In the genomic region with DNA sequence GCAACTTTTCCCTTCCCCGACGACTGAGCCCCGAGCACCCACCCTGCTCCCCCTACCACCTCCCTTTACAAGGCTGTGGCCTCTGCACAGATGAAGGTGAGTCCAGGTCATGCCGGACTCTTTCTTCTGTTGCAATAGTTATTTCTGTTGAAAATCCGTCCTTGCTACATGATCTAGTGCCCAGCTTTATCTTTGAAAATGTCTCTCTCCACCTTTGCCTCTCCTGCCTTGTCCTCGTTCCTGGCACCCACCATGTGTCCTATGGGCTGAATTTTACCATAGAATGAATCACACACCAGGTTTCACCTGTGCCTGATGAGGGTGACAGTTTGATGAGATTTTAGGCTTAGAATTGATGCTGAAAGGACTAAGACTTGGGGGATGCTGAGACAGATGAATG, we compare ENCODE assay signal across 5 cellular contexts.
A peak's percentile ranks its signal among the peaks of the same experiment; 100 is the strongest.
DNase-seq lines count a peak whose midpoint lies in the region; ATAC-seq and TF ChIP-seq lines count a peak whose summit lies in the region.
"Not testable (repeated sequence)": the region's sequence is repeated elsewhere in the genome, so short reads cannot be mapped to it uniquely, and the experiment has no call there.

No MANE protein-coding gene starts in this region.

- not testable (repeated sequence) for TF ChIP-seq CTCF in DOHH2 (IDR thresholded peaks at IDR 0.05; ENCODE audit: low read depth, low read length, poor library complexity, severe bottlenecking); endothelial cell (IDR thresholded peaks at IDR 0.05; ENCODE audit: unreplicated experiment); osteoblast (IDR thresholded peaks at IDR 0.05; ENCODE audit: extremely low read depth, low read depth, low read length)

- not testable (repeated sequence) for H3K27me3 ChIP-seq in DOHH2 (ENCODE audit: control insufficient read depth, low read length); H7 (ENCODE audit: control insufficient read depth, insufficient read depth, low read length); osteoblast (ENCODE audit: insufficient read depth, low read length)

- peaks cover 16% of the 10 kb centered on the region for H3K36me3 Mint-ChIP-seq in endothelial cell (ENCODE audit: low read depth, unreplicated experiment)

- ATAC-seq in left lobe of liver, result peak; percentile 66

- H3K9me3 Mint-ChIP-seq in endothelial cell (ENCODE audit: unreplicated experiment), result peaks cover 20% of the 10 kb centered on the region

- H3K4me3 ChIP-seq in DOHH2 (ENCODE audit: low read length); H7 (ENCODE audit: insufficient read depth, low read depth, low read length); osteoblast (ENCODE audit: insufficient read depth, low read length): not testable (repeated sequence)

- H3K9me2 ChIP-seq in DOHH2 (replicated peaks; ENCODE audit: control insufficient read depth, low read length), result not testable (repeated sequence)

- peak overlapping the region; percentile 32 for H3K27ac Mint-ChIP-seq in endothelial cell (ENCODE audit: unreplicated experiment)

- H3K4me1 ChIP-seq in DOHH2 (ENCODE audit: control insufficient read depth, low read length), result peaks cover 12% of the 10 kb centered on the region; the same call in 1 of the 2 replicates
- not testable (repeated sequence) for H3K4me1 ChIP-seq in osteoblast (ENCODE audit: insufficient read depth, low read length)

- H3F3A ChIP-seq in DOHH2 (ENCODE audit: control insufficient read depth, insufficient read depth), result not testable (repeated sequence)

- peaks cover 18% of the 10 kb centered on the region for H3K27me3 Mint-ChIP-seq in endothelial cell (ENCODE audit: unreplicated experiment)

- peaks cover 16% of the 10 kb centered on the region for H3K36me3 ChIP-seq in DOHH2 (ENCODE audit: control insufficient read depth, low read length)
- not testable (repeated sequence) for H3K36me3 ChIP-seq in H7 (replicated peaks; ENCODE audit: control insufficient read depth, insufficient read depth, low read length); osteoblast (ENCODE audit: insufficient read depth, low read length)

- H3K9me3 ChIP-seq in DOHH2 (ENCODE audit: control insufficient read depth, insufficient read depth, low read length); osteoblast (ENCODE audit: low read depth, low read length): not testable (repeated sequence)

- not testable (repeated sequence) for H3K4me2 ChIP-seq in DOHH2 (ENCODE audit: low read length); osteoblast (ENCODE audit: insufficient read depth, low read length)

- not testable (repeated sequence) for H2AFZ ChIP-seq in osteoblast (ENCODE audit: low read length)

- peak overlapping the region; percentile 40 for H3K4me3 Mint-ChIP-seq in endothelial cell (ENCODE audit: unreplicated experiment)

- not testable (repeated sequence) for H3K79me2 ChIP-seq in DOHH2 (ENCODE audit: control insufficient read depth, low read length); osteoblast (ENCODE audit: insufficient read depth, low read length)

- DNase-seq in H7 (peak; percentile 25), osteoblast (ENCODE audit: insufficient read length, low spot score, missing footprints) (peak; percentile 26)
- not testable (repeated sequence) for DNase-seq in endothelial cell (ENCODE audit: low spot score); left lobe of liver (ENCODE audit: low spot score)

- peak overlapping the region; percentile 28 for H3K27ac ChIP-seq in DOHH2 (ENCODE audit: low read depth, low read length)
- H3K27ac ChIP-seq in osteoblast (ENCODE audit: low read depth, low read length), result not testable (repeated sequence)

- not testable (repeated sequence) for H4K20me1 ChIP-seq in DOHH2 (ENCODE audit: control insufficient read depth, insufficient read depth, low read depth, low read length); osteoblast (ENCODE audit: insufficient read depth, low read length)

- not testable (repeated sequence) for H3K4me1 Mint-ChIP-seq in endothelial cell (ENCODE audit: unreplicated experiment)
